ENCODE assay signal across 14 cellular contexts in the genomic region with DNA sequence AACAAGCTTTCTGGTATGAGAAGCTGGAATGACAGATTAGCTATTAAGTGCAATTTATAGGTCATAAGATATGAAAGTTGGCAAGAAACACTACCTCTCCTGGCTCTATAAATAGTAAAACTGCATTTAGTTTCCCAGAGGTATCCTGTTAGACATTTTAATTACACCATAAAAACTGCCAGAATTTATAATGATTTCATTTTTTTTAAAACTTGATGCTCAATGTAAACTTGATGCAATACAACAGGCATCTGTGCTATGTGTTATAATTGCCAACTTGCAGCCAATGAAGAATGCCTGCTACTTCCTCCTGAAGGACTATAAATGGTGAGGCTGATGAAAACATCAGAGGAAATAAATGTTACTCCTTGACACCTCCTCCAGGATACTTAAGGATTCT.
DNase-seq lines count a peak whose midpoint lies in the region; ATAC-seq lines count a peak whose summit lies in the region.
"Had no signal": no experiment of that assay in that cellular context is flagged by ENCODE, and none has a peak within 500 bp of the region (broad histone marks: within the 10 kb centered on the region; RNA-seq: fewer than 3 reads in every experiment).

No MANE protein-coding gene starts in this region.

- DNase-seq in DMS 273 (lab: John Stamatoyannopoulos, UW; ENCODE audit: unreplicated experiment) (peak; percentile 6), DMS 273 treated with DMSO at 0.1 percent for 48 hours (lab: John Stamatoyannopoulos, UW) (no peak), NCI-H446 treated with DMSO at 0.1 percent for 48 hours (lab: John Stamatoyannopoulos, UW) (peak; percentile 76), fibroblast of peridontal ligament (ENCODE audit: extremely low read depth) (peak; percentile 30), renal cortical epithelial cell (ENCODE audit: low read depth) (peak; percentile 64), cerebellum (ENCODE audit: low spot score) (no peak)
- DNase-seq in activated CD4-positive, alpha-beta T cell treated with anti-CD3 and anti-CD28 coated beads for 4 hours, result no peak
- DNase-seq: activated naive CD4-positive, alpha-beta T cell; CD4-positive, CD25-positive, alpha-beta regulatory T cell; esophagus squamous epithelium; lower lobe of right lung; NK-92 treated with Interleukin-12 subunit alpha and Interleukin-12 subunit beta, amount 100 ng/mL, for 24 hours; thyroid gland had no signal

- no peak for ATAC-seq in HG03439 (IDR thresholded peaks at IDR 0.05; ENCODE audit: unreplicated experiment)
- ATAC-seq: lower lobe of right lung had no signal

Comparison
In these comparisons a context has a peak if more than half of its experiments do, and no peak if none do; other contexts are left out.
1. DNase-seq: peak in DMS 273 (single experiment), NCI-H446 treated with DMSO at 0.1 percent for 48 hours (single experiment), fibroblast of peridontal ligament (single experiment) and renal cortical epithelial cell (single experiment); none in DMS 273 treated with DMSO at 0.1 percent for 48 hours (single experiment), cerebellum (single experiment) and activated CD4-positive, alpha-beta T cell treated with anti-CD3 and anti-CD28 coated beads for 4 hours (0 of 2).